In the genomic region with DNA sequence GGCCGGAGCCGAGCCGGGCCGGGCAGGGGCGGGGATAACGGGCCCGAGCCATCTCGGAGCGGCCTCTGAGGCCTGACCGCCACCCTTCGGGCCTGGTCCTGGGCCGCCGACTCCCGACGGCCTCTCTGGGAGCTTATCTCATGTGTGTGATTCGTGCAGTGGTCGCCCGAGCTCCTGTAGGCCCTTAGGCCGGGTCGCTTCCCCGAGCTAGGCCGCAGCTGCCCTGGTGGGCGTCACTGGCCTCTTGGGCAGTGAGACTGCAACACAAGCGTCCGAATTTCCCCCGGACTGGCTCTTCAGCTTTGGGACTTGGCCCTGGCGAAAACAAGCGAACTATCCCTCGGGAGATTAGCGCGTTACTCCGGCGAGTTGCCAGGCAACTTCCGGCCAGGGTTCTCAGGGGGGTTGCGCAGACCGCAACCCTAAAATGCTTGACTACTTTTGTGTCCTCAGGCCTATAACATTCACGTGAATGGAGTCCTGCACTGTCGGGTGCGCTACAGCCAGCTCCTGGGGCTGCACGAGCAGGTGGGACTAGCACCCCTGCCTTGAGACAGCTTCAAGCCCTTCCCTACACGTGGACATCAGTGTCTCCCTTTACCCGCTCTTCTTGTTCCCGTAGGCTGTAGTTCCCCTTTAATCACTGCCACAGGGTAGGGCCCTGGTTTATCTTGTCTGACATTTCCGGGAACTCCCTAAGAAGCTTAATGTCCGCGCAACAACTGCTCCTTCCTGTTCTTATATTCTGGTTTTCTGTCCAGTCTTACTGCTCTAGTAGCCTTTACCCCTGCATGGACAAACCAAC, we compare ENCODE assay signal across 8 cellular contexts. TPM values are rescaled to one million over a fixed set of nuclear protein-coding genes. Genes with fewer than 3 reads are reported as not detected.
A peak's percentile ranks its signal among the peaks of the same experiment; 100 is the strongest.
DNase-seq lines count a peak whose midpoint lies in the region; ATAC-seq, FAIRE-seq and TF ChIP-seq lines count a peak whose summit lies in the region.

No MANE protein-coding gene starts in this region.

- peaks cover 23% of the 10 kb centered on the region for H3K4me1 Mint-ChIP-seq in astrocyte (ENCODE audit: low read depth, unreplicated experiment)

- H3K27ac Mint-ChIP-seq in astrocyte (ENCODE audit: unreplicated experiment), result peak overlapping the region; percentile 96

- intact Hi-C loops in Panc1 (cut with micrococcal nuclease; ENCODE audit: unreplicated experiment), result no loop called here

- peaks cover 11% of the 10 kb centered on the region for H3K36me3 Mint-ChIP-seq in astrocyte (ENCODE audit: low read depth, unreplicated experiment)

- DNase-seq in BJ (ENCODE audit: low read depth), result no peak
- no peak for DNase-seq in Panc1 (ENCODE audit: low read depth, low spot score)
- DNase-seq in astrocyte (ENCODE audit: low read depth), result peak; percentile 28
- DNase-seq in NCI-H524 treated with DMSO at 0.1 percent for 48 hours (lab: John Stamatoyannopoulos, UW), result no peak

- H3K4me1 ChIP-seq in Panc1 (ENCODE audit: control insufficient read depth, insufficient read depth, low read length) (peaks cover 21% of the 10 kb centered on the region), astrocyte (ENCODE audit: insufficient read depth, low read length) (peaks cover 23% of the 10 kb centered on the region), iPS-15b (ENCODE audit: control insufficient read depth, insufficient read depth, low read length) (peaks cover 4% of the 10 kb centered on the region)

- peaks cover 2% of the 10 kb centered on the region for H3K9me3 Mint-ChIP-seq in astrocyte (ENCODE audit: unreplicated experiment)

- no peak for FAIRE-seq in astrocyte (lab: Jason Lieb, UNC)

- H4K20me1 ChIP-seq in astrocyte (ENCODE audit: insufficient read depth, low read length), result peaks cover 52% of the 10 kb centered on the region

- H3K27me3 ChIP-seq in BJ (ENCODE audit: control insufficient read depth, insufficient read depth, low read length) (no peaks in the 10 kb centered on the region), Panc1 (ENCODE audit: control insufficient read depth, insufficient read depth, low read length) (no peaks in the 10 kb centered on the region), astrocyte (ENCODE audit: insufficient read depth, low read length) (no peaks in the 10 kb centered on the region), iPS-15b (ENCODE audit: control insufficient read depth, insufficient read depth, low read length) (no peaks in the 10 kb centered on the region)

- CTCF ChIA-PET in BJ (lab: Yijun Ruan, JAX), result interaction anchor here (1.5 kb wide), 1 partner anchor 49 kb away, joined by 5 read pairs; no protein-coding TSS in a partner anchor
- CTCF ChIA-PET in Panc1 (lab: Charles Lee), result no interaction called here

- peak overlapping the region; percentile 91 for H3K4me2 ChIP-seq in astrocyte (ENCODE audit: low read length)

- peak overlapping the region; percentile 96 for H3K4me3 Mint-ChIP-seq in astrocyte (ENCODE audit: unreplicated experiment)

- peaks cover 83% of the 10 kb centered on the region for H3K79me2 ChIP-seq in astrocyte (ENCODE audit: insufficient read depth, low read length)

- ATAC-seq in GM18909 (IDR thresholded peaks at IDR 0.05; ENCODE audit: poor library complexity, unreplicated experiment), result peak; percentile 16
- peak; percentile 29 for ATAC-seq in HG03066 (IDR thresholded peaks at IDR 0.05; ENCODE audit: low read depth, unreplicated experiment)
- peak; percentile 63 for ATAC-seq in Panc1

- in situ Hi-C loops in Panc1 (cut with HindIII; ENCODE audit: low pct_unique_long_range_greater_than_20kb, low sequenced_read_pairs), result no loop called here

- no peaks in the 10 kb centered on the region for H3K27me3 Mint-ChIP-seq in astrocyte (ENCODE audit: low read depth, unreplicated experiment)

- H2AFZ ChIP-seq in astrocyte (ENCODE audit: low read depth, low read length), result peak overlapping the region; percentile 87

- H3K4me3 ChIP-seq in BJ (ENCODE audit: low read depth, low read length), result peak overlapping the region; percentile 93
- peak overlapping the region; percentile 97 to 99 for H3K4me3 ChIP-seq in Panc1 (ENCODE audit: low read depth in 2 of 2, low read length in 2 of 2)
- H3K4me3 ChIP-seq in astrocyte (ENCODE audit: insufficient read depth, low read depth, low read length), result peak overlapping the region; percentile 79
- H3K4me3 ChIP-seq in iPS-15b (ENCODE audit: low read depth, low read length), result peak overlapping the region; percentile 92
- H3K4me3 ChIP-seq in skin epidermis, result peak overlapping the region; percentile 77 to 100 (median 96)

- H3K36me3 ChIP-seq in BJ (ENCODE audit: control insufficient read depth, insufficient read depth, low read length), result peaks cover 33% of the 10 kb centered on the region
- H3K36me3 ChIP-seq in Panc1 (ENCODE audit: control insufficient read depth, insufficient read depth, low read length), result peaks cover 15% of the 10 kb centered on the region
- peaks cover 35% of the 10 kb centered on the region for H3K36me3 ChIP-seq in astrocyte (ENCODE audit: insufficient read depth, low read length)
- H3K36me3 ChIP-seq in iPS-15b (ENCODE audit: control insufficient read depth, insufficient read depth, low read length), result peaks cover 38% of the 10 kb centered on the region

- TF ChIP-seq CTCF in BJ (IDR thresholded peaks at IDR 0.05; ENCODE audit: insufficient read depth, low read depth, low read length) (no peak), Panc1 (IDR thresholded peaks at IDR 0.05) (no peak), astrocyte (IDR thresholded peaks at IDR 0.05; ENCODE audit: insufficient read depth, low read depth, low read length) (no peak)

- POLR2A ChIA-PET in BJ (lab: Charles Lee) (no interaction called here), Panc1 (lab: Charles Lee) (no interaction called here)

- peak overlapping the region; percentile 97 for H3K9ac ChIP-seq in astrocyte (ENCODE audit: low read length)
- H3K9ac ChIP-seq in iPS-15b (ENCODE audit: low read depth, low read length), result peak overlapping the region; percentile 79

- H3K9me3 ChIP-seq in Panc1 (ENCODE audit: control insufficient read depth, insufficient read depth, low read depth, low read length) (no peaks in the 10 kb centered on the region), astrocyte (ENCODE audit: insufficient read depth, low read depth, low read length) (no peaks in the 10 kb centered on the region), iPS-15b (ENCODE audit: control insufficient read depth, insufficient read depth, low read length) (no peaks in the 10 kb centered on the region)

- no TSS peak for BruUV-seq in Panc1 (replicated peaks; lab: Mats Ljungman, UMichigan)

- peak overlapping the region; percentile 89 for H3K27ac ChIP-seq in Panc1 (ENCODE audit: low read length)
- peak overlapping the region; percentile 85 for H3K27ac ChIP-seq in astrocyte (ENCODE audit: low read depth, low read length)
- peak overlapping the region; percentile 74 to 98 (median 94) for H3K27ac ChIP-seq in skin epidermis

RNA-seq across cellular contexts. Expression of a gene that starts 0.6 kb away (rescaled TPM):
- polyA plus RNA-seq in BJ (2011; rRNA removed), result 134 and 154 TPM in 2 replicates
- polyA minus RNA-seq in BJ (2011; rRNA and poly(A)+ RNA removed), result 74.5 and 91.4 TPM in 2 replicates
- total RNA-seq in Panc1 (2021; ENCODE audit: unreplicated experiment) (116 TPM), astrocyte (69.9 and 86.6 TPM in 2 replicates)
- 154 TPM for polyA plus RNA-seq in Panc1 (2012; ENCODE audit: insufficient read length)

RNA-seq across cellular contexts. Expression of a gene that starts 0.9 kb away (rescaled TPM):
- polyA plus RNA-seq in BJ (2011; rRNA removed), result 39.6 and 42.8 TPM in 2 replicates
- 26.9 and 40.3 TPM in 2 replicates for polyA minus RNA-seq in BJ (2011; rRNA and poly(A)+ RNA removed)
- 57.2 TPM for total RNA-seq in Panc1 (2021; ENCODE audit: unreplicated experiment)
- polyA plus RNA-seq in Panc1 (2012; ENCODE audit: insufficient read length), result 63.7 TPM
- total RNA-seq in astrocyte, result 43.3 and 47.3 TPM in 2 replicates

RNA-seq across cellular contexts. Expression of a gene that starts 9.5 kb away (rescaled TPM):
- 8.4 and 12.2 TPM in 2 replicates for polyA plus RNA-seq in BJ (2011; rRNA removed)
- 3.3 and 9.4 TPM in 2 replicates for polyA minus RNA-seq in BJ (2011; rRNA and poly(A)+ RNA removed)
- total RNA-seq in Panc1 (2021; ENCODE audit: unreplicated experiment), result 25.3 TPM
- polyA plus RNA-seq in Panc1 (2012; ENCODE audit: insufficient read length), result 35.5 TPM
- total RNA-seq in astrocyte, result 13.5 and 13.7 TPM in 2 replicates

RNA-seq across cellular contexts. Expression of a gene that starts 14.5 kb away (rescaled TPM):
- polyA plus RNA-seq in BJ (2011; rRNA removed), result 32.1 and 39.0 TPM in 2 replicates
- polyA minus RNA-seq in BJ (2011; rRNA and poly(A)+ RNA removed), result 22.3 and 35.0 TPM in 2 replicates
- total RNA-seq in Panc1 (2021; ENCODE audit: unreplicated experiment), result 77.7 TPM
- 47.3 TPM for polyA plus RNA-seq in Panc1 (2012; ENCODE audit: insufficient read length)
- 52.9 and 61.3 TPM in 2 replicates for total RNA-seq in astrocyte

RNA-seq across cellular contexts. Expression of a gene that starts 38.4 kb away (rescaled TPM):
- polyA plus RNA-seq in BJ (2011; rRNA removed), result 45.8 and 48.3 TPM in 2 replicates
- 31.1 and 39.2 TPM in 2 replicates for polyA minus RNA-seq in BJ (2011; rRNA and poly(A)+ RNA removed)
- total RNA-seq in Panc1 (2021; ENCODE audit: unreplicated experiment), result 115 TPM
- polyA plus RNA-seq in Panc1 (2012; ENCODE audit: insufficient read length), result 115 TPM
- 77.3 and 79.0 TPM in 2 replicates for total RNA-seq in astrocyte
